ENCODE assay signal across 1 cellular context in the genomic region with DNA sequence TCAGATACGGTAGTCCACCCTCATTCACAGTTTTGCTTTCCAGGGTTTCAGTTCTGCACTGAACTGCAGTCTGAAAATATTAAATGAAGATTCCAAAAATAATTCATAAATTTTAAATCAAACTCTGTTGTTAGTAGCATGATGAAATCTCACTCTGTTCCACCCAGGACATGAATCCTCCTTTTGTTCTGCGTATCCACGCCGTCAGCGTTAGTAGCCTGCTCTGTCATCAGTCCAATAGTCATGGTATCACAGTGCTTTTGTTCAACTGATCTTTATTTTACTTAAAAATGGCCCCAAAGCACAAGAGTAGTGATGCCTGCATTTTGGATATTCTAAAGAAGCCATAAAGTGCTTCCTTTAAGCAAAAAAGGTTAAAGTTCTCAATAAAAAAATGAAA.
TF ChIP-seq lines count a peak whose summit lies in the region.

No MANE protein-coding gene starts in this region.

TF ChIP-seq in HepG2, 621 proteins besides CTCF, POLR2A, EP300 and RAD21:
- TF ChIP-seq, protein P1, sequence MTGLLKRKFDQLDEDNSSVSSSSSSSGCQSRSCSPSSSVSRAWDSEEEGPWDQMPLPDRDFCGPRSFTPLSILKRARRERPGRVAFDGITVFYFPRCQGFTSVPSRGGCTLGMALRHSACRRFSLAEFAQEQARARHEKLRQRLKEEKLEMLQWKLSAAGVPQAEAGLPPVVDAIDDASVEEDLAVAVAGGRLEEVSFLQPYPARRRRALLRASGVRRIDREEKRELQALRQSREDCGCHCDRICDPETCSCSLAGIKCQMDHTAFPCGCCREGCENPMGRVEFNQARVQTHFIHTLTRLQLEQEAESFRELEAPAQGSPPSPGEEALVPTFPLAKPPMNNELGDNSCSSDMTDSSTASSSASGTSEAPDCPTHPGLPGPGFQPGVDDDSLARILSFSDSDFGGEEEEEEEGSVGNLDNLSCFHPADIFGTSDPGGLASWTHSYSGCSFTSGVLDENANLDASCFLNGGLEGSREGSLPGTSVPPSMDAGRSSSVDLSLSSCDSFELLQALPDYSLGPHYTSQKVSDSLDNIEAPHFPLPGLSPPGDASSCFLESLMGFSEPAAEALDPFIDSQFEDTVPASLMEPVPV (CRISPR knock-in tag; IDR thresholded peaks at IDR 0.05), result no peak
- no peak for TF ChIP-seq ZFP41 (CRISPR knock-in tag; IDR thresholded peaks at IDR 0.05; ENCODE audit: borderline replicate concordance)
- TF ChIP-seq MBD4 (IDR thresholded peaks at IDR 0.05; ENCODE audit: borderline replicate concordance, low read length), result no peak
- TF ChIP-seq SALL2 (CRISPR knock-in tag; IDR thresholded peaks at IDR 0.05), result no peak
- TF ChIP-seq EZH2 (conservative IDR thresholded peaks at IDR 0.05; ENCODE audit: low read depth, low read length), result no peak
- TF ChIP-seq NFRKB (IDR thresholded peaks at IDR 0.05), result no peak
